ENCODE assay signal across 8 cellular contexts in the genomic region with DNA sequence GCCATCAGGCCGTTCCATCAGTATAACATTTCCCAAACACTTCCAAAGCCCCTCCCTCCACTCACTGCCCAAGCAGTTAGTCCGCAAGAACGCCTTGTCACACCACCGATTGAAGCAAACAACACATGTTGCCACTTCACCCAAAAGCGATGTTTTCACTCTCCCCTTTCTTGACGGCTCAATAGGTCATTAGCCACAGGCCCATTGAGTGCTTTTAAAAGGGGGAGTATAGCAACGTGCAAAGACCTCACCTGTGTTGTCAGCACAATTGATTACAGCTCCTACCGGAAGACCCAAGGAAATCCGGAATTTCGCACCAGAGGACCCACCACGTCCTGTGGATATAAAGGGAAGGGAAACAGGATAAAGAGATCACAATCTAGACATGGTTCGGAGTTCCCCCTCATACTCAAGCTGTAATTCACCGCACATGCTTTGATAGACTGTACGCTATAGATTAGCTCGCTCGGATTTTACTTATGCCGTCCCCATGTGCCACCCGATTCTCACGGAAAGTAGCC. TPM values are rescaled to one million over a fixed set of nuclear protein-coding genes. Genes with fewer than 3 reads are reported as not detected.
DNase-seq lines count a peak whose midpoint lies in the region; ATAC-seq and TF ChIP-seq lines count a peak whose summit lies in the region.

No MANE protein-coding gene starts in this region.

- WGBS in right lobe of liver (ENCODE audit: insufficient coverage, low coverage, low lambda C conversion rate, missing lambda C conversion rate), result under 1% methylated on average over 17 of the region's 19 CpGs
- 2% methylated on average over 19 of the region's 19 CpGs for WGBS in tibial nerve, 2 donors

- TF ChIP-seq EP300 in tibial nerve (IDR thresholded peaks at IDR 0.05), result no peak

- H3K4me3 ChIP-seq in CD4-positive, alpha-beta memory T cell (ENCODE audit: low read length in 2 of 2), result peak overlapping the region; percentile 75 to 81
- H3K4me3 ChIP-seq in Loucy (ENCODE audit: low read length, poor library complexity, severe bottlenecking), result peak overlapping the region; percentile 95
- peak overlapping the region; percentile 66 to 76 (median 72) for H3K4me3 ChIP-seq in right lobe of liver
- H3K4me3 ChIP-seq in tibial nerve, result peak overlapping the region; percentile 49 to 64 (median 60)

- H3K36me3 Mint-ChIP-seq in CD4-positive, alpha-beta memory T cell, result peaks cover 39 to 56% of the 10 kb centered on the region in 2 donors
- peaks cover 60% of the 10 kb centered on the region for H3K36me3 Mint-ChIP-seq in MCF 10A (ENCODE audit: insufficient read depth, unreplicated experiment)

- no peak overlapping the region for H2AFZ ChIP-seq in Loucy (ENCODE audit: low read length)

- H3K27me3 Mint-ChIP-seq in CD4-positive, alpha-beta memory T cell, result no peaks in the 10 kb centered on the region
- H3K27me3 Mint-ChIP-seq in MCF 10A (ENCODE audit: insufficient read depth, unreplicated experiment), result no peaks in the 10 kb centered on the region

- TF ChIP-seq CTCF in Loucy (conservative IDR thresholded peaks at IDR 0.05; ENCODE audit: low read length) (no peak), MCF 10A (IDR thresholded peaks at IDR 0.05; ENCODE audit: unreplicated experiment) (no peak), right lobe of liver (IDR thresholded peaks at IDR 0.05) (no peak), tibial nerve (IDR thresholded peaks at IDR 0.05) (no peak)

- peak in 1 of 5 donors; percentile 72 for DNase-seq in CD4-positive, alpha-beta memory T cell
- DNase-seq in MCF 10A (ENCODE audit: unreplicated experiment), result no peak
- DNase-seq in right lobe of liver, result no peak
- DNase-seq in tibial nerve (ENCODE audit: low spot score in 2 of 2), result no peak
- DNase-seq in NCI-H226, result no peak
- DNase-seq in NCI-H2171 treated with DMSO at 0.1 percent for 48 hours (lab: John Stamatoyannopoulos, UW), result no peak

- POLR2A ChIA-PET in CD4-positive, alpha-beta memory T cell (lab: Charles Lee; ENCODE audit: partially characterized antibody), result interaction anchor here (0.6 to 5.4 kb wide), 20 partner anchors 11 to 347 kb away, joined by 3 to 229 read pairs (median 8); partner anchors contain the start of genes CWC25, FBXO47, LASP1 and LASP1NB
- POLR2A ChIA-PET in MCF 10A (lab: Yijun Ruan, JAX), result interaction anchor here (0.6 to 11.8 kb wide), 18 partner anchors 8 to 598 kb away, joined by 3 to 246 read pairs (median 4); partner anchors contain the start of genes CWC25, LASP1, MED1 and PIP4K2B

- H3K27me3 ChIP-seq in CD4-positive, alpha-beta memory T cell (ENCODE audit: insufficient read depth, low read length), result no peaks in the 10 kb centered on the region
- H3K27me3 ChIP-seq in Loucy (ENCODE audit: insufficient read depth, low read length, poor library complexity, severe bottlenecking) (peaks cover 7% of the 10 kb centered on the region), right lobe of liver (no peaks in the 10 kb centered on the region), tibial nerve (no peaks in the 10 kb centered on the region)

- H3K36me3 ChIP-seq in CD4-positive, alpha-beta memory T cell (ENCODE audit: insufficient read depth, low read length), result peaks cover 38% of the 10 kb centered on the region
- peaks cover 46% of the 10 kb centered on the region; the same call in 1 of the 2 replicates for H3K36me3 ChIP-seq in Loucy (ENCODE audit: insufficient read depth, low read length)
- peaks cover 0 to 48% (median 25%) of the 10 kb centered on the region in 4 donors for H3K36me3 ChIP-seq in right lobe of liver
- peaks cover 1 to 43% (median 24%) of the 10 kb centered on the region in 3 donors for H3K36me3 ChIP-seq in tibial nerve

- no peaks in the 10 kb centered on the region for H3K9me2 ChIP-seq in Loucy (replicated peaks; ENCODE audit: low read depth, low read length)

- no peak for TF ChIP-seq POLR2A in right lobe of liver (IDR thresholded peaks at IDR 0.05)
- TF ChIP-seq POLR2A in tibial nerve (IDR thresholded peaks at IDR 0.05), result no peak

- no TSS peak for BruUV-seq in MCF 10A (replicated peaks; lab: Mats Ljungman, UMichigan)

- no peaks in the 10 kb centered on the region for H3K9me3 ChIP-seq in CD4-positive, alpha-beta memory T cell (ENCODE audit: control insufficient read depth in 1 of 2, low read length in 2 of 2)
- H3K9me3 ChIP-seq in Loucy (ENCODE audit: insufficient read depth, low read depth, low read length) (no peaks in the 10 kb centered on the region), right lobe of liver (no peaks in the 10 kb centered on the region), tibial nerve (no peaks in the 10 kb centered on the region)

- H4K20me1 ChIP-seq in Loucy (ENCODE audit: insufficient read depth, low read length, poor library complexity, severe bottlenecking), result peaks cover 56% of the 10 kb centered on the region

- intact Hi-C loops in CD4-positive, alpha-beta memory T cell (cut with micrococcal nuclease), result loop anchor here (1.0 to 5.0 kb wide), 6 partner anchors 16 to 299 kb away; partner anchors contain the start of genes CWC25, PIP4K2B, PLXDC1 and PSMB3
- intact Hi-C loops in MCF 10A (cut with micrococcal nuclease) (loop anchor here (1.0 to 5.0 kb wide), 2 partner anchors 16 to 299 kb away; partner anchors contain the start of gene PLXDC1), right lobe of liver (cut with DNase I) (no loop called here)

- H3K9ac ChIP-seq in Loucy (ENCODE audit: low read depth, low read length, poor library complexity, severe bottlenecking), result peak overlapping the region; percentile 94

- H3K79me2 ChIP-seq in Loucy (ENCODE audit: insufficient read depth, low read length), result peaks cover 53% of the 10 kb centered on the region

- peak overlapping the region; percentile 99 for H3K4me2 ChIP-seq in Loucy (ENCODE audit: low read depth, low read length, poor library complexity, severe bottlenecking)

- peaks cover 34% of the 10 kb centered on the region for H3K4me1 ChIP-seq in CD4-positive, alpha-beta memory T cell (ENCODE audit: insufficient read depth, low read length)
- H3K4me1 ChIP-seq in Loucy (ENCODE audit: insufficient read depth, low read length, poor library complexity, severe bottlenecking) (peaks cover 31% of the 10 kb centered on the region), right lobe of liver (peaks cover 0 to 22% (median 3%) of the 10 kb centered on the region in 4 donors), tibial nerve (peaks cover 0 to 35% (median 20%) of the 10 kb centered on the region in 4 donors)

- peaks cover 30 to 45% (median 37%) of the 10 kb centered on the region in 4 donors for H3K4me1 Mint-ChIP-seq in CD4-positive, alpha-beta memory T cell
- peaks cover 15% of the 10 kb centered on the region for H3K4me1 Mint-ChIP-seq in MCF 10A (ENCODE audit: insufficient read depth, unreplicated experiment)

- CTCF ChIA-PET in CD4-positive, alpha-beta memory T cell (lab: Charles Lee; ENCODE audit: partially characterized antibody), result interaction anchor here (0.7 to 2.6 kb wide), 3 partner anchors 16 to 300 kb away, joined by 3 to 40 read pairs (median 10); partner anchors contain the start of genes LASP1 and LASP1NB
- CTCF ChIA-PET in MCF 10A (lab: Yijun Ruan, JAX), result no interaction called here

- H3K4me3 Mint-ChIP-seq in CD4-positive, alpha-beta memory T cell, result peak overlapping the region; percentile 88 to 97 (median 95)
- peak overlapping the region; percentile 99 for H3K4me3 Mint-ChIP-seq in MCF 10A (ENCODE audit: unreplicated experiment)

- peaks cover 12% of the 10 kb centered on the region for H3F3A ChIP-seq in Loucy (ENCODE audit: low read depth)

- peak; percentile 3 to 10 (median 4) for ATAC-seq in right lobe of liver
- ATAC-seq in HG03095 (IDR thresholded peaks at IDR 0.05; ENCODE audit: unreplicated experiment), result no peak

- peak overlapping the region; percentile 97 to 100 (median 99) for H3K27ac Mint-ChIP-seq in CD4-positive, alpha-beta memory T cell
- H3K27ac Mint-ChIP-seq in MCF 10A (ENCODE audit: low read depth, unreplicated experiment), result peak overlapping the region; percentile 100

- H3K9me3 Mint-ChIP-seq in CD4-positive, alpha-beta memory T cell, result peaks cover 0 to 6% (median 0%) of the 10 kb centered on the region in 8 donors
- H3K9me3 Mint-ChIP-seq in MCF 10A (ENCODE audit: unreplicated experiment), result no peaks in the 10 kb centered on the region

- peak overlapping the region; percentile 87 for H3K27ac ChIP-seq in CD4-positive, alpha-beta memory T cell (ENCODE audit: low read depth, low read length)
- H3K27ac ChIP-seq in right lobe of liver (peak overlapping the region; percentile 66 to 94 (median 80)), tibial nerve (peak overlapping the region; percentile 90 to 97 (median 94))

RNA-seq across cellular contexts. Expression of gene RPL23, which starts 0.7 kb away (rescaled TPM):
- total RNA-seq in CD4-positive, alpha-beta memory T cell, result 1,000 to 10,000 TPM; 1,511 to 1,572 TPM
- 1,000 to 10,000 TPM in 1 of 2 donors, 100 to 1,000 TPM in 1; 728 to 1,314 TPM for polyA plus RNA-seq in CD4-positive, alpha-beta memory T cell
- total RNA-seq in MCF 10A (2022), result 1,891 and 2,060 TPM in 2 replicates
- total RNA-seq in right lobe of liver, result 100 to 1,000 TPM; 389 to 609 (median 436) TPM
- total RNA-seq in tibial nerve, result 1,000 to 10,000 TPM; 1,112 to 1,642 (median 1,331) TPM

RNA-seq across cellular contexts. Expression of gene LASP1, which starts 17.0 kb away (rescaled TPM):
- total RNA-seq in CD4-positive, alpha-beta memory T cell, result 100 to 1,000 TPM; 120 to 122 TPM
- polyA plus RNA-seq in CD4-positive, alpha-beta memory T cell, result 10 to 100 TPM; 32.1 to 65.3 TPM
- total RNA-seq in MCF 10A (2022), result 65.1 and 68.1 TPM in 2 replicates
- 100 to 1,000 TPM in 2 of 6 experiments, 10 to 100 TPM in 4; 52.2 to 124 (median 84.8) TPM for total RNA-seq in right lobe of liver
- 100 to 1,000 TPM; 110 to 165 (median 137) TPM for total RNA-seq in tibial nerve

RNA-seq across cellular contexts. Expression of gene CWC25, which starts 27.7 kb away (rescaled TPM):
- total RNA-seq in CD4-positive, alpha-beta memory T cell, result 10 to 100 TPM; 44.4 to 46.8 TPM
- 1 to 10 TPM; 4.3 to 9.6 TPM for polyA plus RNA-seq in CD4-positive, alpha-beta memory T cell
- total RNA-seq in MCF 10A (2022) (21.9 and 23.4 TPM in 2 replicates), right lobe of liver (10 to 100 TPM in 2 of 6 experiments, 1 to 10 TPM in 4; 6.8 to 13.1 (median 9.2) TPM), tibial nerve (10 to 100 TPM; 19.0 to 43.3 (median 24.9) TPM)

RNA-seq across cellular contexts. Expression of gene PIP4K2B, which starts 53.5 kb away (rescaled TPM):
- 10 to 100 TPM; 55.9 to 66.3 TPM for total RNA-seq in CD4-positive, alpha-beta memory T cell
- polyA plus RNA-seq in CD4-positive, alpha-beta memory T cell, result 10 to 100 TPM; 10.2 to 16.6 TPM
- total RNA-seq in MCF 10A (2022) (25.9 and 27.4 TPM in 2 replicates), right lobe of liver (10 to 100 TPM; 11.5 to 19.5 (median 15.4) TPM), tibial nerve (10 to 100 TPM; 47.9 to 79.0 (median 74.8) TPM)

Comparison
In these comparisons a context has a peak if more than half of its experiments do, and no peak if none do; other contexts are left out.
1. intact Hi-C loops: an anchor here in CD4-positive, alpha-beta memory T cell (1.0 to 5.0 kb wide) and MCF 10A (1.0 to 5.0 kb wide); none called in right lobe of liver.